In the genomic region with DNA sequence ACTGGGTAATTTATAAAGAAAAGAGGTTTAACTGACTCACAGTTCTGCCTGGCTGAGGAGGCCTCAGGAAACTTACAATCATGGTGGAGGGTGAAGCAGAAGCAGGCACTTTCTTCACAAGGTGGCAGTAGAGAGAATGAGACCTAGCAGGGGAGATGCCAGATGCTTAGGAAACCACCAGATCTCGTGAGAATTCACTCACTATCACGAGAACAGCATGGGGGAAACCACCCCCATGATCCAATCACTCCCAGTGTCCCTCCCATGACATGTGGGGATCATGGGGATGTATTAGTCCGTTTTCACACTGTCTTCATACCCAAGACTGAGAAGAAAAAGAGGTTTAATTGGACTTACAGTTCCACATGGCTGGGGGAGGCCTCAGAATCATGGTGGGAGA, we compare ENCODE assay signal across 8 cellular contexts. TPM values are rescaled to one million over a fixed set of nuclear protein-coding genes. Genes with fewer than 3 reads are reported as not detected.
A peak's percentile ranks its signal among the peaks of the same experiment; 100 is the strongest.
DNase-seq lines count a peak whose midpoint lies in the region; ATAC-seq, FAIRE-seq and TF ChIP-seq lines count a peak whose summit lies in the region.
"Not testable (repeated sequence)": the region's sequence is repeated elsewhere in the genome, so short reads cannot be mapped to it uniquely, and the experiment has no call there.

No MANE protein-coding gene starts in this region.

- H3K9ac ChIP-seq in K562 (ENCODE audit: insufficient read depth in 1 of 2, low read depth in 2 of 2, low read length in 2 of 2): not testable (repeated sequence)

- H3K36me3 ChIP-seq in WERI-Rb-1; K562 (ENCODE audit: control insufficient read depth, insufficient read depth, low read length): not testable (repeated sequence)

- not testable (repeated sequence) for H3K4me3 ChIP-seq in WERI-Rb-1 (ENCODE audit: low read depth, low read length); K562

- POLR2A ChIA-PET in K562 (lab: Yijun Ruan, JAX): not testable (repeated sequence)

- not testable (repeated sequence) for H2AFZ ChIP-seq in K562 (ENCODE audit: low read depth, low read length)

- H3K27me3 Mint-ChIP-seq in nephron (ENCODE audit: low read depth): not testable (repeated sequence)

- TF ChIP-seq CTCF in WERI-Rb-1 (IDR thresholded peaks at IDR 0.05; ENCODE audit: low read depth, low read length): peak; percentile 56
- peak; percentile 34 to 48 (median 40); a peak in 3 of 6 replicates for TF ChIP-seq CTCF in K562 (IDR thresholded peaks at IDR 0.05 in 2 of 3, conservative IDR thresholded peaks at IDR 0.05 in 1 of 3; ENCODE audit: insufficient read depth in 2 of 3, low read depth in 1 of 3, low read length in 3 of 3)
- TF ChIP-seq CTCF in nephron (IDR thresholded peaks at IDR 0.05; ENCODE audit: unreplicated experiment in 3 of 3): peak; percentile 33 to 41 (median 41)

- WGBS in K562 (ENCODE audit: insufficient coverage, low coverage, missing lambda C conversion rate): 2% methylated on average over 3 of the region's 3 CpGs

- not testable (repeated sequence) for H3K9me3 Mint-ChIP-seq in nephron

- FAIRE-seq in K562 (lab: Jason Lieb, UNC): peak; percentile 77

- H3K4me2 ChIP-seq in K562 (ENCODE audit: insufficient read depth, low read length): not testable (repeated sequence)

- peak; percentile 54 for DNase-seq in Caki2 (ENCODE audit: low read depth)
- DNase-seq in HT1080 (ENCODE audit: low read depth): peak; percentile 87
- DNase-seq in NCI-H82 treated with DMSO at 0.1 percent for 48 hours (lab: John Stamatoyannopoulos, UW; ENCODE audit: unreplicated experiment): peak; percentile 31
- DNase-seq in WERI-Rb-1: peak; percentile 72
- peak; percentile 54 to 75 (median 59) for DNase-seq in K562 (ENCODE audit: extremely low read depth in 1 of 4, low spot score in 3 of 4)
- peak; percentile 46 for DNase-seq in glomerular visceral epithelial cell (ENCODE audit: extremely low spot score)
- peak; percentile 65 for DNase-seq in stromal cell of bone marrow (ENCODE audit: low read depth)

- peaks cover 12% of the 10 kb centered on the region for H3K9me3 ChIP-seq in WERI-Rb-1 (ENCODE audit: severe bottlenecking)
- not testable (repeated sequence) for H3K9me3 ChIP-seq in K562 (replicated peaks; ENCODE audit: control insufficient read depth, insufficient read depth, low read depth, low read length)

- ATAC-seq in K562: peak; percentile 37

- peak overlapping the region in 2 of 3 experiments; percentile 6 to 14 for H3K4me3 Mint-ChIP-seq in nephron

- H3K27ac Mint-ChIP-seq in nephron: not testable (repeated sequence)

- not testable (repeated sequence) for H3K4me1 Mint-ChIP-seq in nephron

- BruUV-seq in K562 (replicated peaks; lab: Mats Ljungman, UMichigan): not testable (repeated sequence)

- not testable (repeated sequence) for H3K27me3 ChIP-seq in WERI-Rb-1 (ENCODE audit: insufficient read depth, low read depth, severe bottlenecking); K562 (ENCODE audit: control insufficient read depth in 2 of 2, insufficient read depth in 2 of 2, low read length in 2 of 2)

- not testable (repeated sequence) for TF ChIP-seq EP300 in K562 (IDR thresholded peaks at IDR 0.05; ENCODE audit: low read length)

- H3K27ac ChIP-seq in WERI-Rb-1: 0 out of 2 replicates have a peak overlapping the region, but pooled peaks have one; percentile 16
- not testable (repeated sequence) for H3K27ac ChIP-seq in K562 (ENCODE audit: extremely low read depth, low read depth, low read length)

- H4K20me1 ChIP-seq in K562 (replicated peaks; ENCODE audit: control insufficient read depth, insufficient read depth, low read length): not testable (repeated sequence)

- in situ Hi-C loops in Caki2 (cut with HindIII; ENCODE audit: low pct_unique_long_range_greater_than_20kb, low sequenced_read_pairs); K562 (cut with MboI): not testable (repeated sequence)

- intact Hi-C loops in K562 (cut with micrococcal nuclease): loop anchor here (1.0 kb wide), 1 partner anchor 251 kb away; no protein-coding TSS in a partner anchor

- peak in 1 of 2 experiments; percentile 56; a peak in 3 of 4 replicates for TF ChIP-seq RAD21 in K562 (CRISPR knock-in tag; conservative IDR thresholded peaks at IDR 0.05 in 1 of 2, IDR thresholded peaks at IDR 0.05 in 1 of 2)

- H3K9me1 ChIP-seq in K562 (ENCODE audit: control insufficient read depth, insufficient read depth, low read length): not testable (repeated sequence)

- CTCF ChIA-PET in K562 (lab: Yijun Ruan, JAX; ENCODE audit: low intra/inter-chr PET ratio): not testable (repeated sequence)

- peaks cover 5 to 38% of the 10 kb centered on the region in 2 experiments; a peak in 4 of 5 replicates for H3K4me1 ChIP-seq in K562 (replicated peaks in 1 of 2; ENCODE audit: control insufficient read depth in 2 of 2, insufficient read depth in 2 of 2, low read length in 2 of 2)

- H3K36me3 Mint-ChIP-seq in nephron (ENCODE audit: low read depth): peaks cover 11% of the 10 kb centered on the region

- TF ChIP-seq POLR2A in K562 (conservative IDR thresholded peaks at IDR 0.05): not testable (repeated sequence)

- H3K79me2 ChIP-seq in K562 (ENCODE audit: control insufficient read depth, insufficient read depth, low read length): not testable (repeated sequence)

TF ChIP-seq in K562, 482 proteins besides CTCF, POLR2A, EP300 and RAD21 (continues in another document):
- TF ChIP-seq, protein P1, sequence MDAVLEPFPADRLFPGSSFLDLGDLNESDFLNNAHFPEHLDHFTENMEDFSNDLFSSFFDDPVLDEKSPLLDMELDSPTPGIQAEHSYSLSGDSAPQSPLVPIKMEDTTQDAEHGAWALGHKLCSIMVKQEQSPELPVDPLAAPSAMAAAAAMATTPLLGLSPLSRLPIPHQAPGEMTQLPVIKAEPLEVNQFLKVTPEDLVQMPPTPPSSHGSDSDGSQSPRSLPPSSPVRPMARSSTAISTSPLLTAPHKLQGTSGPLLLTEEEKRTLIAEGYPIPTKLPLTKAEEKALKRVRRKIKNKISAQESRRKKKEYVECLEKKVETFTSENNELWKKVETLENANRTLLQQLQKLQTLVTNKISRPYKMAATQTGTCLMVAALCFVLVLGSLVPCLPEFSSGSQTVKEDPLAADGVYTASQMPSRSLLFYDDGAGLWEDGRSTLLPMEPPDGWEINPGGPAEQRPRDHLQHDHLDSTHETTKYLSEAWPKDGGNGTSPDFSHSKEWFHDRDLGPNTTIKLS (IDR thresholded peaks at IDR 0.05; ENCODE audit: borderline replicate concordance, low read depth): peak; percentile 87

RNA-seq across cellular contexts. Expression of gene MUC5B, which starts 41.6 kb away (rescaled TPM):
- total RNA-seq in Caki2 (2014; rRNA removed; shearing (Covaris generic); ENCODE audit: low replicate concordance): 0.03 TPM in 1 of 2 replicates, not detected in the other
- total RNA-seq in HT1080 (2014; rRNA removed; shearing (Covaris generic)): 0.03 TPM in 1 of 2 replicates, not detected in the other
- not detected in 2 replicates for polyA plus RNA-seq in HT1080 (2015; cell fraction: cytosol; rRNA removed)
- not detected in 2 replicates for polyA plus RNA-seq in HT1080 (2015; cell fraction: nucleus; rRNA removed)
- not detected in 2 replicates for total RNA-seq in K562 (2011; cell fraction: chromatin; rRNA removed; ENCODE audit: low replicate concordance)
- total RNA-seq in K562 (2011; cell fraction: nucleolus; rRNA removed): not detected in 2 replicates
- not detected in 2 replicates for total RNA-seq in K562 (2011; cell fraction: nucleoplasm; rRNA removed)
- total RNA-seq in K562 (2014; rRNA removed) (0.04 TPM in 1 of 2 replicates, not detected in the other), K562 (2014; rRNA removed; fragmentation: Illumina TruSeq; extraction: Trizol) (not detected in 2 replicates), K562 (2015; rRNA removed; fragmentation: Illumina TruSeq; extraction: Trizol) (not detected in 2 replicates), K562 (2021) (0.95 and 1.2 TPM in 2 replicates)
- polyA plus RNA-seq in K562 (2011; rRNA removed) (under 0.01 TPM in 1 of 2 replicates, not detected in the other), K562 (2014; fragmentation: Illumina TruSeq; extraction: Trizol) (0.01 TPM in 1 of 2 replicates, not detected in the other), K562 (2014; fragmentation: Nextera tagmentation; extraction: Ambion mirVana) (not detected), K562 (2014; rRNA removed) (0.04 TPM in 1 of 2 replicates, not detected in the other)
- 0.01 TPM in 2 replicates for polyA plus RNA-seq in K562 (2011; cell fraction: cytosol; rRNA removed)
- polyA plus RNA-seq in K562 (2011; cell fraction: nucleus; rRNA removed): not detected in 2 replicates
- polyA plus RNA-seq in K562 (2012): 0.03 TPM in 2 replicates
- polyA minus RNA-seq in K562 (2011; rRNA and poly(A)+ RNA removed): not detected in 2 replicates
- polyA minus RNA-seq in K562 (2011; cell fraction: cytosol; rRNA and poly(A)+ RNA removed): not detected in 2 replicates
- under 0.01 TPM in 1 of 2 replicates, not detected in the other for polyA minus RNA-seq in K562 (2011; cell fraction: nucleus; rRNA and poly(A)+ RNA removed)

RNA-seq across cellular contexts. Expression of gene TOLLIP, which starts 45.0 kb away (rescaled TPM):
- total RNA-seq in Caki2 (2014; rRNA removed; shearing (Covaris generic); ENCODE audit: low replicate concordance): 18.3 and 23.2 TPM in 2 replicates
- total RNA-seq in HT1080 (2014; rRNA removed; shearing (Covaris generic)): 19.2 and 22.7 TPM in 2 replicates
- polyA plus RNA-seq in HT1080 (2015; cell fraction: cytosol; rRNA removed): 32.8 and 33.0 TPM in 2 replicates
- polyA plus RNA-seq in HT1080 (2015; cell fraction: nucleus; rRNA removed): 20.5 and 25.8 TPM in 2 replicates
- 28.7 and 53.4 TPM in 2 replicates for total RNA-seq in K562 (2011; cell fraction: chromatin; rRNA removed; ENCODE audit: low replicate concordance)
- 24.0 and 26.7 TPM in 2 replicates for total RNA-seq in K562 (2011; cell fraction: nucleolus; rRNA removed)
- 23.5 and 24.4 TPM in 2 replicates for total RNA-seq in K562 (2011; cell fraction: nucleoplasm; rRNA removed)
- 16.0 and 23.0 TPM in 2 replicates for total RNA-seq in K562 (2014; rRNA removed)
- 1.9 and 2.3 TPM in 2 replicates for total RNA-seq in K562 (2014; rRNA removed; fragmentation: Illumina TruSeq; extraction: Trizol)
- total RNA-seq in K562 (2015; rRNA removed; fragmentation: Illumina TruSeq; extraction: Trizol): 6.9 and 7.1 TPM in 2 replicates
- total RNA-seq in K562 (2021): 22.8 and 25.4 TPM in 2 replicates
- 13.5 and 16.4 TPM in 2 replicates for polyA plus RNA-seq in K562 (2011; rRNA removed)
- 15.0 and 35.2 TPM in 2 replicates for polyA plus RNA-seq in K562 (2011; cell fraction: cytosol; rRNA removed)
- 21.5 and 35.3 TPM in 2 replicates for polyA plus RNA-seq in K562 (2011; cell fraction: nucleus; rRNA removed)
- polyA plus RNA-seq in K562 (2012): 20.3 and 28.2 TPM in 2 replicates
- 4.9 and 13.1 TPM in 2 replicates for polyA plus RNA-seq in K562 (2014; fragmentation: Illumina TruSeq; extraction: Trizol)
- polyA plus RNA-seq in K562 (2014; fragmentation: Nextera tagmentation; extraction: Ambion mirVana): under 1 TPM; 0.23 to 0.41 TPM
- 13.3 and 15.4 TPM in 2 replicates for polyA plus RNA-seq in K562 (2014; rRNA removed)
- polyA minus RNA-seq in K562 (2011; rRNA and poly(A)+ RNA removed): 6.0 and 11.6 TPM in 2 replicates
- 10.5 and 28.4 TPM in 2 replicates for polyA minus RNA-seq in K562 (2011; cell fraction: cytosol; rRNA and poly(A)+ RNA removed)
- 9.6 and 13.5 TPM in 2 replicates for polyA minus RNA-seq in K562 (2011; cell fraction: nucleus; rRNA and poly(A)+ RNA removed)

Comparison
In these comparisons a context has a peak if more than half of its experiments do, and no peak if none do; other contexts are left out.
1. DNase-seq: peak in every context shown above with its lines; median percentile 87 in HT1080; 72 in WERI-Rb-1; 65 in stromal cell of bone marrow; 59 in K562; 54 in Caki2; 46 in glomerular visceral epithelial cell; 31 in NCI-H82 treated with DMSO at 0.1 percent for 48 hours.